16 cellular contexts compared by ENCODE assay signal in the genomic region with DNA sequence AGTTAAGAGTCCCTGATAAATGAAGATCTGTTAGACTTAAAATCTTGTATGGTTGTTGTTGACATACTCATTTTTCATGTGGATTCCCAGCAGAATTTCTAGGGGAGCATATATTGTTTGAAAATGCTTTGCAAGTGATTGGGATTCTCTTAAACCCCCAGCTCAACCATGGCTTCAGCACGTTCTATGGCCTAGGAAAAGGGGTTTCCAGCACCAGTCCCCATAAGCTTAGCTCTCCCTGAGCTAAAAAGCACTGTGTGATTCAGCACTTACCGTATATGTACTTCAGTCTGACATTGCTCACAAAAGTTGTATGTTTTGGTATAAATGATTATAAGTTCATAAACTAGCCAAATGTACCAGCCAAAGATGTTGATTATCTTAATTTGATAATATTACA.
DNase-seq lines count a peak whose midpoint lies in the region; ATAC-seq and TF ChIP-seq lines count a peak whose summit lies in the region.
"Had no signal": no experiment of that assay in that cellular context is flagged by ENCODE, and none has a peak within 500 bp of the region (broad histone marks: within the 10 kb centered on the region; RNA-seq: fewer than 3 reads in every experiment).

No MANE protein-coding gene starts in this region.

- TF ChIP-seq CTCF in BE2C (IDR thresholded peaks at IDR 0.05; ENCODE audit: low read depth, low read length): no peak

- H3K4me1 Mint-ChIP-seq in activated CD4-positive, alpha-beta T cell treated with anti-CD3 and anti-CD28 coated beads, Interleukin-2, amount 10 ng/mL, durations not matched to agents 7 days and 5 days: peaks cover 51% of the 10 kb centered on the region
- H3K4me1 Mint-ChIP-seq in stimulated activated naive CD8-positive, alpha-beta T cell treated with anti-CD3 and anti-CD28 coated beads, Interleukin-15, Interleukin-2, amounts not matched to agents 100 ng/mL and 50 ng/mL, for 24 hours (ENCODE audit: low read depth): peaks cover 62% of the 10 kb centered on the region
- peaks cover 33% of the 10 kb centered on the region for H3K4me1 Mint-ChIP-seq in stimulated activated naive CD8-positive, alpha-beta T cell treated with anti-CD3 and anti-CD28 coated beads, Interleukin-15, amount 100 ng/mL, for 72 hours
- peaks cover 38% of the 10 kb centered on the region for H3K4me1 Mint-ChIP-seq in central memory CD8-positive, alpha-beta T cell

- no peaks in the 10 kb centered on the region for H3K27me3 ChIP-seq in BE2C
- H3K27me3 ChIP-seq: BLaER1 treated with 17β-estradiol and CSF1 and Interleukin-3, amounts not matched to agents 10 nM and 100 nM had no signal

- ATAC-seq in stimulated activated naive CD8-positive, alpha-beta T cell treated with anti-CD3 and anti-CD28 coated beads, Interleukin-15, amount 100 ng/mL, for 72 hours: no peak
- ATAC-seq in central memory CD8-positive, alpha-beta T cell (replicated peaks; ENCODE audit: extremely low read depth, poor library complexity, severe bottlenecking): no peak

- no peaks in the 10 kb centered on the region for H3K36me3 ChIP-seq in BE2C

- H3K4me3 Mint-ChIP-seq in activated CD4-positive, alpha-beta T cell treated with anti-CD3 and anti-CD28 coated beads, Interleukin-2, amount 10 ng/mL, durations not matched to agents 7 days and 5 days: peak overlapping the region; percentile 33
- H3K4me3 Mint-ChIP-seq in stimulated activated naive CD8-positive, alpha-beta T cell treated with anti-CD3 and anti-CD28 coated beads, Interleukin-15, Interleukin-2, amounts not matched to agents 100 ng/mL and 50 ng/mL, for 24 hours: peak overlapping the region; percentile 16
- peak overlapping the region in 1 of 2 donors; percentile 35 for H3K4me3 Mint-ChIP-seq in stimulated activated naive CD8-positive, alpha-beta T cell treated with anti-CD3 and anti-CD28 coated beads, Interleukin-15, amount 100 ng/mL, for 72 hours
- H3K4me3 Mint-ChIP-seq in central memory CD8-positive, alpha-beta T cell: peak overlapping the region; percentile 74

- H3K4me3 ChIP-seq in BE2C (ENCODE audit: low read depth, low read length): no peak overlapping the region
- H3K4me3 ChIP-seq: BLaER1 treated with 17β-estradiol and CSF1 and Interleukin-3, amounts not matched to agents 10 nM and 100 nM; HAP-1; PC-9 had no signal

- H3K36me3 Mint-ChIP-seq in activated CD4-positive, alpha-beta T cell treated with anti-CD3 and anti-CD28 coated beads, Interleukin-2, amount 10 ng/mL, durations not matched to agents 7 days and 5 days (ENCODE audit: low read depth): peaks cover 60% of the 10 kb centered on the region
- peaks cover 42% of the 10 kb centered on the region for H3K36me3 Mint-ChIP-seq in stimulated activated naive CD8-positive, alpha-beta T cell treated with anti-CD3 and anti-CD28 coated beads, Interleukin-15, Interleukin-2, amounts not matched to agents 100 ng/mL and 50 ng/mL, for 24 hours (ENCODE audit: low read depth)
- peaks cover 53% of the 10 kb centered on the region for H3K36me3 Mint-ChIP-seq in central memory CD8-positive, alpha-beta T cell (ENCODE audit: insufficient read depth)

- H3K9me3 Mint-ChIP-seq in activated CD4-positive, alpha-beta T cell treated with anti-CD3 and anti-CD28 coated beads, Interleukin-2, amount 10 ng/mL, durations not matched to agents 7 days and 5 days: peaks cover 16% of the 10 kb centered on the region
- H3K9me3 Mint-ChIP-seq in stimulated activated naive CD8-positive, alpha-beta T cell treated with anti-CD3 and anti-CD28 coated beads, Interleukin-15, Interleukin-2, amounts not matched to agents 100 ng/mL and 50 ng/mL, for 24 hours: no peaks in the 10 kb centered on the region
- H3K9me3 Mint-ChIP-seq in stimulated activated naive CD8-positive, alpha-beta T cell treated with anti-CD3 and anti-CD28 coated beads, Interleukin-15, amount 100 ng/mL, for 72 hours: peaks cover 4 to 7% of the 10 kb centered on the region in 2 donors
- no peaks in the 10 kb centered on the region for H3K9me3 Mint-ChIP-seq in central memory CD8-positive, alpha-beta T cell

- no peaks in the 10 kb centered on the region for H3K9me3 ChIP-seq in BE2C
- H3K9me3 ChIP-seq: BLaER1 treated with 17β-estradiol and CSF1 and Interleukin-3, amounts not matched to agents 10 nM and 100 nM; HAP-1 had no signal

- H3K27ac Mint-ChIP-seq in activated CD4-positive, alpha-beta T cell treated with anti-CD3 and anti-CD28 coated beads, Interleukin-2, amount 10 ng/mL, durations not matched to agents 7 days and 5 days: peak overlapping the region; percentile 31
- no peak overlapping the region for H3K27ac Mint-ChIP-seq in stimulated activated naive CD8-positive, alpha-beta T cell treated with anti-CD3 and anti-CD28 coated beads, Interleukin-15, Interleukin-2, amounts not matched to agents 100 ng/mL and 50 ng/mL, for 24 hours
- no peak overlapping the region for H3K27ac Mint-ChIP-seq in stimulated activated naive CD8-positive, alpha-beta T cell treated with anti-CD3 and anti-CD28 coated beads, Interleukin-15, amount 100 ng/mL, for 72 hours
- H3K27ac Mint-ChIP-seq in central memory CD8-positive, alpha-beta T cell (ENCODE audit: low read depth): peak overlapping the region; percentile 97

- POLR2A ChIA-PET in activated CD4-positive, alpha-beta T cell treated with anti-CD3 and anti-CD28 coated beads, Interleukin-2, amount 10 ng/mL, durations not matched to agents 7 days and 5 days (lab: Charles Lee): no interaction called here

- H3K27me3 Mint-ChIP-seq in activated CD4-positive, alpha-beta T cell treated with anti-CD3 and anti-CD28 coated beads, Interleukin-2, amount 10 ng/mL, durations not matched to agents 7 days and 5 days: no peaks in the 10 kb centered on the region
- no peaks in the 10 kb centered on the region for H3K27me3 Mint-ChIP-seq in stimulated activated naive CD8-positive, alpha-beta T cell treated with anti-CD3 and anti-CD28 coated beads, Interleukin-15, Interleukin-2, amounts not matched to agents 100 ng/mL and 50 ng/mL, for 24 hours
- no peaks in the 10 kb centered on the region for H3K27me3 Mint-ChIP-seq in stimulated activated naive CD8-positive, alpha-beta T cell treated with anti-CD3 and anti-CD28 coated beads, Interleukin-15, amount 100 ng/mL, for 72 hours
- H3K27me3 Mint-ChIP-seq in central memory CD8-positive, alpha-beta T cell: no peaks in the 10 kb centered on the region

- no peak for DNase-seq in activated CD4-positive, alpha-beta T cell treated with anti-CD3 and anti-CD28 coated beads, Interleukin-2, amount 10 ng/mL, durations not matched to agents 7 days and 5 days
- no peak for DNase-seq in activated CD4-positive, alpha-beta T cell treated with anti-CD3 and anti-CD28 coated beads for 1 hour
- no peak for DNase-seq in stimulated activated naive CD8-positive, alpha-beta T cell treated with anti-CD3 and anti-CD28 coated beads, Interleukin-15, amount 100 ng/mL, for 72 hours
- no peak for DNase-seq in central memory CD8-positive, alpha-beta T cell (ENCODE audit: low spot score in 2 of 2)
- no peak for DNase-seq in NCI-H2227 (lab: John Stamatoyannopoulos, UW; ENCODE audit: unreplicated experiment)
- no peak for DNase-seq in SW480 (ENCODE audit: low spot score)
- no peak for DNase-seq in BE2C
- DNase-seq: NCI-H1048, NCI-H1436 treated with DMSO at 0.1 percent for 48 hours, NCI-H2081, NCI-H510A treated with DMSO at 0.1 percent for 48 hours, NCI-H82, PC-9 had no signal

- CTCF ChIA-PET in activated CD4-positive, alpha-beta T cell treated with anti-CD3 and anti-CD28 coated beads, Interleukin-2, amount 10 ng/mL, durations not matched to agents 7 days and 5 days (lab: Charles Lee): no interaction called here

- H3K4me1 ChIP-seq in BE2C: no peaks in the 10 kb centered on the region
- H3K4me1 ChIP-seq: HAP-1 had no signal

Comparison
In these comparisons a context has a peak if more than half of its experiments do, and no peak if none do; other contexts are left out.
1. H3K27ac Mint-ChIP-seq: peak in activated CD4-positive, alpha-beta T cell treated with anti-CD3 and anti-CD28 coated beads, Interleukin-2, amount 10 ng/mL, durations not matched to agents 7 days and 5 days (single experiment) and central memory CD8-positive, alpha-beta T cell (single experiment); none in stimulated activated naive CD8-positive, alpha-beta T cell treated with anti-CD3 and anti-CD28 coated beads, Interleukin-15, Interleukin-2, amounts not matched to agents 100 ng/mL and 50 ng/mL, for 24 hours (single experiment) and stimulated activated naive CD8-positive, alpha-beta T cell treated with anti-CD3 and anti-CD28 coated beads, Interleukin-15, amount 100 ng/mL, for 72 hours (0 of 2).